1 cellular context compared by ENCODE assay signal in the genomic region with DNA sequence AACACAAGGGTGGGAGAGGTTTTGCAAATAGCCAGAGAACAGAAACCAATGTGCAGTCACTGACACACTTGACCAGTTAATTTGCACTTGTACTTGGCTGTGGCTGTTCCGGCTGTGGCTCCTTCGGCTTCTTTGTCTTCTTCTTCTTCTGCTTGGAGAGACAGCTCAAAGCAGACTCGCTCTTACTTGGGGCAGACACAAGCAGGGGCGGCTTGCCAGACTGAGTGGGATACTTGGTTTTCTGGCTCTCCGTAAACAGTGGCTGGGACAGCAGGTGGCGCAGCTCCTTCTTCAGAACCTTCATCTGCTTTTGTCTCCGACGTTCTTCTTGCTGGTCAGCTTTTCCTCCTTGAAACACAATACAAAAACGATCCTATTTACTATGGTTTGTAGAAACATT.
TF ChIP-seq lines count a peak whose summit lies in the region.

No MANE protein-coding gene starts in this region.

TF ChIP-seq in endothelial cell of umbilical vein, 7 proteins besides CTCF, POLR2A, EP300 and RAD21:
- TF ChIP-seq EZH2 (IDR thresholded peaks at IDR 0.05; ENCODE audit: borderline replicate concordance, low read depth, low read length, severe bottlenecking) (no peak), FOS (IDR thresholded peaks at IDR 0.05; ENCODE audit: borderline replicate concordance, insufficient read depth, low read length) (no peak), JUN (IDR thresholded peaks at IDR 0.05; ENCODE audit: borderline replicate concordance, insufficient read depth, insufficient read length, low read depth) (no peak), MYC (IDR thresholded peaks at IDR 0.05; ENCODE audit: low read depth, low read length) (no peak), POLR2AphosphoS5 (IDR thresholded peaks at IDR 0.05; ENCODE audit: insufficient read depth, low read depth, low read length) (no peak), GATA2 (IDR thresholded peaks at IDR 0.05; ENCODE audit: insufficient read depth, insufficient read length, low read depth, low read length) (no peak)
- TF ChIP-seq, protein P1, sequence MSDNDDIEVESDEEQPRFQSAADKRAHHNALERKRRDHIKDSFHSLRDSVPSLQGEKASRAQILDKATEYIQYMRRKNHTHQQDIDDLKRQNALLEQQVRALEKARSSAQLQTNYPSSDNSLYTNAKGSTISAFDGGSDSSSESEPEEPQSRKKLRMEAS (IDR thresholded peaks at IDR 0.05; ENCODE audit: insufficient read depth, insufficient read length) = no peak
